Comparison of ENCODE assay signal across 17 cellular contexts in genomic region chr1:6006882-6007281, GRCh38. TPM values are rescaled to one million over a fixed set of nuclear protein-coding genes. Genes with fewer than 3 reads are reported as not detected.
DNase-seq lines count a peak whose midpoint lies in the region; ATAC-seq and TF ChIP-seq lines count a peak whose summit lies in the region.
"Had no signal": no experiment of that assay in that cellular context is flagged by ENCODE, and none has a peak within 500 bp of the region (broad histone marks: within the 10 kb centered on the region; RNA-seq: fewer than 3 reads in every experiment).

No MANE protein-coding gene starts in this region.

- peak overlapping the region; percentile 48 to 95 (median 92) for H3K4me2 ChIP-seq in BLaER1 treated with 17β-estradiol and CSF1 and Interleukin-3, amounts not matched to agents 10 nM and 100 nM
- peak overlapping the region; percentile 22 for H3K4me2 ChIP-seq in neural progenitor cell

- DNase-seq in Peyer's patch (peak in 2 of 3 donors; percentile 26 to 32), Right ventricle myocardium inferior (ENCODE audit: missing footprints) (peak; percentile 74), neural progenitor cell (ENCODE audit: low spot score) (no peak), HuH-7.5 (ENCODE audit: low spot score) (no peak), DMS114 treated with DMSO at 0.1 percent for 48 hours (lab: John Stamatoyannopoulos, UW; ENCODE audit: unreplicated experiment) (no peak), mesothelial cell of epicardium (ENCODE audit: low spot score in 2 of 2, unreplicated experiment in 2 of 2) (no peak)
- DNase-seq: activated CD8-positive, alpha-beta T cell treated with anti-CD3 and anti-CD28 coated beads, Interleukin-2, amount 10 ng/mL, durations not matched to agents 7 days and 5 days; H9; hippocampal formation; NCI-H187 treated with DMSO at 0.1 percent for 48 hours; NCI-H446 treated with DMSO at 0.1 percent for 48 hours; nephron progenitor cell; stimulated activated CD4-positive, alpha-beta T cell treated with anti-CD3 and anti-CD28 coated beads, Interleukin-15, amount 100 ng/mL, for 24 hours; stimulated activated naive B cell treated with anti-CD40 and anti-IgM and Interleukin-4, amounts not matched to agents 10 μg/mL and 1 μg/mL and 100 μg/mL, for 72 hours had no signal

- ATAC-seq in Right ventricle myocardium inferior (peak; percentile 52), HG03280 (IDR thresholded peaks at IDR 0.05; ENCODE audit: unreplicated experiment) (no peak)
- ATAC-seq: activated CD8-positive, alpha-beta T cell treated with anti-CD3 and anti-CD28 coated beads, Interleukin-2, amount 10 ng/mL, durations not matched to agents 7 days and 5 days; stimulated activated naive B cell treated with anti-CD40 and anti-IgM and Interleukin-4, amounts not matched to agents 10 μg/mL and 1 μg/mL and 100 μg/mL, for 72 hours had no signal

- H3K4me3 ChIP-seq in BLaER1 treated with 17β-estradiol and CSF1 and Interleukin-3, amounts not matched to agents 10 nM and 100 nM = peak overlapping the region in 1 of 10 experiments; percentile 26; a peak in 1 of 20 replicates
- H3K4me3 ChIP-seq in Peyer's patch (no peak overlapping the region), neural progenitor cell (no peak overlapping the region)
- H3K4me3 ChIP-seq: ascending aorta had no signal

- no peak for TF ChIP-seq POLR2A in Peyer's patch (IDR thresholded peaks at IDR 0.05)

- H4K20me1 ChIP-seq in BLaER1 treated with 17β-estradiol and CSF1 and Interleukin-3, amounts not matched to agents 10 nM and 100 nM = peaks cover 0 to 79% (median 54%) of the 10 kb centered on the region in 11 experiments; a peak in 20 of 22 replicates
- no peaks in the 10 kb centered on the region for H4K20me1 ChIP-seq in neural progenitor cell (ENCODE audit: low read depth)

- H3K4me3 Mint-ChIP-seq in neural progenitor cell = peak overlapping the region; percentile 41
- H3K4me3 Mint-ChIP-seq in mesothelial cell of epicardium = no peak overlapping the region
- H3K4me3 Mint-ChIP-seq: activated CD8-positive, alpha-beta T cell treated with anti-CD3 and anti-CD28 coated beads, Interleukin-2, amount 10 ng/mL, durations not matched to agents 7 days and 5 days; nephron progenitor cell; stimulated activated naive B cell treated with anti-CD40 and anti-IgM and Interleukin-4, amounts not matched to agents 10 μg/mL and 1 μg/mL and 100 μg/mL, for 72 hours had no signal

- no peaks in the 10 kb centered on the region for H3K9me3 Mint-ChIP-seq in neural progenitor cell
- no peaks in the 10 kb centered on the region for H3K9me3 Mint-ChIP-seq in mesothelial cell of epicardium
- H3K9me3 Mint-ChIP-seq: H9; nephron progenitor cell; stimulated activated naive B cell treated with anti-CD40 and anti-IgM and Interleukin-4, amounts not matched to agents 10 μg/mL and 1 μg/mL and 100 μg/mL, for 72 hours had no signal

- peak overlapping the region in 9 of 11 experiments; percentile 0 to 44 (median 28); a peak in 10 of 22 replicates for H3K9ac ChIP-seq in BLaER1 treated with 17β-estradiol and CSF1 and Interleukin-3, amounts not matched to agents 10 nM and 100 nM
- H3K9ac ChIP-seq in neural progenitor cell = no peak overlapping the region

- H3K27me3 Mint-ChIP-seq in neural progenitor cell (ENCODE audit: insufficient read depth, low read depth) (peaks cover 10% of the 10 kb centered on the region), mesothelial cell of epicardium (ENCODE audit: low read depth) (peaks cover 12% of the 10 kb centered on the region)
- H3K27me3 Mint-ChIP-seq: stimulated activated naive B cell treated with anti-CD40 and anti-IgM and Interleukin-4, amounts not matched to agents 10 μg/mL and 1 μg/mL and 100 μg/mL, for 72 hours had no signal

- H3K27ac Mint-ChIP-seq in neural progenitor cell (peak overlapping the region; percentile 94), mesothelial cell of epicardium (no peak overlapping the region)
- H3K27ac Mint-ChIP-seq: activated CD8-positive, alpha-beta T cell treated with anti-CD3 and anti-CD28 coated beads, Interleukin-2, amount 10 ng/mL, durations not matched to agents 7 days and 5 days; nephron progenitor cell; stimulated activated naive B cell treated with anti-CD40 and anti-IgM and Interleukin-4, amounts not matched to agents 10 μg/mL and 1 μg/mL and 100 μg/mL, for 72 hours had no signal

- H3K27me3 ChIP-seq in BLaER1 treated with 17β-estradiol and CSF1 and Interleukin-3, amounts not matched to agents 10 nM and 100 nM = no peaks in the 10 kb centered on the region
- H3K27me3 ChIP-seq in Peyer's patch (no peaks in the 10 kb centered on the region), neural progenitor cell (no peaks in the 10 kb centered on the region)
- H3K27me3 ChIP-seq: ascending aorta had no signal

- no peaks in the 10 kb centered on the region for H3K36me3 Mint-ChIP-seq in neural progenitor cell
- no peaks in the 10 kb centered on the region for H3K36me3 Mint-ChIP-seq in mesothelial cell of epicardium

- no peak for TF ChIP-seq CTCF in Peyer's patch (IDR thresholded peaks at IDR 0.05)
- no peak for TF ChIP-seq CTCF in neural progenitor cell (IDR thresholded peaks at IDR 0.05)
- TF ChIP-seq CTCF in mesothelial cell of epicardium (IDR thresholded peaks at IDR 0.05; ENCODE audit: unreplicated experiment) = no peak

- H3K4me1 ChIP-seq in BLaER1 treated with 17β-estradiol and CSF1 and Interleukin-3, amounts not matched to agents 10 nM and 100 nM = peaks cover 34 to 83% (median 78%) of the 10 kb centered on the region in 10 experiments
- H3K4me1 ChIP-seq in Peyer's patch (no peaks in the 10 kb centered on the region), neural progenitor cell (peaks cover 36% of the 10 kb centered on the region)
- H3K4me1 ChIP-seq: ascending aorta had no signal

- peaks cover 24% of the 10 kb centered on the region for H3F3A ChIP-seq in neural progenitor cell (ENCODE audit: low read depth)

- peaks cover 48% of the 10 kb centered on the region for H3K4me1 Mint-ChIP-seq in neural progenitor cell
- H3K4me1 Mint-ChIP-seq in mesothelial cell of epicardium = peaks cover 13% of the 10 kb centered on the region

- no peak overlapping the region for H2AFZ ChIP-seq in neural progenitor cell (replicated peaks)

- H3K79me2 ChIP-seq in neural progenitor cell (ENCODE audit: low read depth) = no peaks in the 10 kb centered on the region

- H3K9me3 ChIP-seq in BLaER1 treated with 17β-estradiol and CSF1 and Interleukin-3, amounts not matched to agents 10 nM and 100 nM (replicated peaks in 1 of 11) = no peaks in the 10 kb centered on the region
- no peaks in the 10 kb centered on the region for H3K9me3 ChIP-seq in Peyer's patch
- H3K9me3 ChIP-seq in neural progenitor cell (ENCODE audit: low read depth) = no peaks in the 10 kb centered on the region
- H3K9me3 ChIP-seq: ascending aorta had no signal

- H3K27ac ChIP-seq in BLaER1 treated with 17β-estradiol and CSF1 and Interleukin-3, amounts not matched to agents 10 nM and 100 nM = peak overlapping the region in 8 of 11 experiments; percentile 21 to 63 (median 48); a peak in 11 of 22 replicates
- H3K27ac ChIP-seq in Peyer's patch = no peak overlapping the region
- no peak overlapping the region for H3K27ac ChIP-seq in neural progenitor cell
- H3K27ac ChIP-seq: ascending aorta had no signal

- intact Hi-C loops in Right ventricle myocardium inferior (cut with DNase I) = no loop called here

- 0 out of 22 replicates have a peak, but pooled peaks cover 0 to 6% (median 0%) of the 10 kb centered on the region in 11 experiments for H3K36me3 ChIP-seq in BLaER1 treated with 17β-estradiol and CSF1 and Interleukin-3, amounts not matched to agents 10 nM and 100 nM
- H3K36me3 ChIP-seq in Peyer's patch (no peaks in the 10 kb centered on the region), neural progenitor cell (no peaks in the 10 kb centered on the region)
- H3K36me3 ChIP-seq: ascending aorta had no signal

RNA-seq across cellular contexts. Expression of gene NPHP4, which starts 14.7 kb away (rescaled TPM):
- 10 to 100 TPM in 3 of 4 donors, 1 to 10 TPM in 1; 9.2 to 35.5 (median 18.3) TPM for total RNA-seq in Peyer's patch
- total RNA-seq in Right ventricle myocardium inferior = 4.8 TPM
- 8.9 and 13.0 TPM in 2 replicates for total RNA-seq in neural progenitor cell (ENCODE audit: low replicate concordance)
- total RNA-seq in mesothelial cell of epicardium = 15.6 to 16.4 TPM (median 16.4 TPM) in 3 replicates

RNA-seq across cellular contexts. Expression of gene KCNAB2, which starts 38.8 kb away (rescaled TPM):
- total RNA-seq in Peyer's patch (10 to 100 TPM in 2 of 4 donors, 1 to 10 TPM in 2; 5.4 to 26.4 (median 10.1) TPM), Right ventricle myocardium inferior (21.0 TPM), neural progenitor cell (ENCODE audit: low replicate concordance) (2.2 and 8.5 TPM in 2 replicates), mesothelial cell of epicardium (10.7 to 12.7 TPM (median 10.8 TPM) in 3 replicates)

Comparison
In these comparisons a context has a peak if more than half of its experiments do, and no peak if none do; other contexts are left out.
1. H3K27ac ChIP-seq: peak in BLaER1 treated with 17β-estradiol and CSF1 and Interleukin-3, amounts not matched to agents 10 nM and 100 nM (8 of 11); none in Peyer's patch (0 of 4) and neural progenitor cell (single experiment).
2. DNase-seq: peak in Peyer's patch (2 of 3) and Right ventricle myocardium inferior (single experiment); none in neural progenitor cell (single experiment), HuH-7.5 (single experiment), DMS114 treated with DMSO at 0.1 percent for 48 hours (single experiment) and mesothelial cell of epicardium (0 of 2).